8 cellular contexts compared by ENCODE assay signal in the genomic region with DNA sequence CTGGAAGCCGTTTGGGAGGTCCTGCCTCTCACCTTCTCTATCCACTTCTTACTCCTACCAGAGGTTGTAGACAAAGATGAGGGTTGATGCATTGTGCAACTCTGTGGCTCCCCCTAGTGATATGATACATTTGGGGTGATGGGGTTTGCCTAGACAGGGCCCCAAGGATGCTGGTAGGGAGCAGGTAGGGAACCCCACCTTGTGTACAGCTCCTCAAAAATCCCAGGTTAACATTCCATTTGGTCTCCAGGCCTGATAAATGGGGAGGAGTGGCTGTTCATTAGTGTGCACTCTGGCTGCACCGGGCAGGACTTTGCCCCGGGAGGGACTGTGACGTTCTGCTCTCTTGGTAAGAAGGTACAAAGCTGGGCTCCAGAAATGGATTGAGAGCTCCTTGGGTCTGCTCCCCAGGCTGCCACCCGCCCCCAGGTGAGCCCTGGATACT. TPM values are rescaled to one million over a fixed set of nuclear protein-coding genes. Genes with fewer than 3 reads are reported as not detected.
DNase-seq lines count a peak whose midpoint lies in the region; ATAC-seq, FAIRE-seq and TF ChIP-seq lines count a peak whose summit lies in the region.

No MANE protein-coding gene starts in this region.

- no peak for TF ChIP-seq POLR2A in K562 (conservative IDR thresholded peaks at IDR 0.05)

- no peaks in the 10 kb centered on the region for H3K9me1 ChIP-seq in K562 (ENCODE audit: control insufficient read depth, insufficient read depth, low read length)

- no peak overlapping the region for H3K4me3 ChIP-seq in LNCaP clone FGC (ENCODE audit: low read depth, low read length)
- no peak overlapping the region for H3K4me3 ChIP-seq in K562

- no TSS peak for BruUV-seq in K562 (replicated peaks; lab: Mats Ljungman, UMichigan)

- intact Hi-C loops in K562 (cut with micrococcal nuclease), result loop anchor here (1.0 kb wide), 1 partner anchor 100 kb away; no protein-coding TSS in a partner anchor

- H3K9me3 ChIP-seq in K562 (replicated peaks; ENCODE audit: control insufficient read depth, insufficient read depth, low read depth, low read length), result no peaks in the 10 kb centered on the region

- no peak overlapping the region for H3K9ac ChIP-seq in K562 (ENCODE audit: insufficient read depth in 1 of 2, low read depth in 2 of 2, low read length in 2 of 2)

- TF ChIP-seq RAD21 in K562 (CRISPR knock-in tag; conservative IDR thresholded peaks at IDR 0.05 in 1 of 2, IDR thresholded peaks at IDR 0.05 in 1 of 2), result peak in 1 of 2 experiments; percentile 57; a peak in 2 of 4 replicates

- H3K27ac ChIP-seq in K562 (ENCODE audit: extremely low read depth, low read depth, low read length), result no peak overlapping the region

- no peaks in the 10 kb centered on the region; the same call in 2 of the 3 replicates for H3K79me2 ChIP-seq in K562 (ENCODE audit: control insufficient read depth, insufficient read depth, low read length)

- in situ Hi-C loops in K562 (cut with MboI), result no loop called here

- POLR2A ChIA-PET in K562 (lab: Yijun Ruan, JAX), result no interaction called here

- H3K4me2 ChIP-seq in K562 (ENCODE audit: insufficient read depth, low read length), result no peak overlapping the region

- H3K36me3 ChIP-seq in K562 (ENCODE audit: control insufficient read depth, insufficient read depth, low read length), result no peaks in the 10 kb centered on the region

- no peaks in the 10 kb centered on the region for H3K27me3 ChIP-seq in K562 (ENCODE audit: control insufficient read depth in 2 of 2, insufficient read depth in 2 of 2, low read length in 2 of 2)

- H4K20me1 ChIP-seq in K562 (replicated peaks; ENCODE audit: control insufficient read depth, insufficient read depth, low read length), result no peaks in the 10 kb centered on the region

- no peak overlapping the region for H2AFZ ChIP-seq in K562 (ENCODE audit: low read depth, low read length)

- peaks cover 16 to 24% of the 10 kb centered on the region in 2 experiments for H3K4me1 ChIP-seq in K562 (replicated peaks in 1 of 2; ENCODE audit: control insufficient read depth in 2 of 2, insufficient read depth in 2 of 2, low read length in 2 of 2)

- DNase-seq in GDM1 (lab: John Stamatoyannopoulos, UW) (peak; percentile 52), LNCaP clone FGC (ENCODE audit: low read depth) (no peak), K562 (ENCODE audit: extremely low read depth in 1 of 4, low spot score in 3 of 4) (peak in 3 of 4 experiments; percentile 34 to 51 (median 41)), myocyte (ENCODE audit: low read depth) (peak; percentile 14)

- TF ChIP-seq EP300 in K562 (IDR thresholded peaks at IDR 0.05; ENCODE audit: low read length), result no peak

- TF ChIP-seq CTCF in LNCaP clone FGC (IDR thresholded peaks at IDR 0.05; ENCODE audit: control insufficient read depth, extremely low read depth, insufficient read depth) (peak; percentile 67), K562 (IDR thresholded peaks at IDR 0.05 in 2 of 3, conservative IDR thresholded peaks at IDR 0.05 in 1 of 3; ENCODE audit: insufficient read depth in 2 of 3, low read depth in 1 of 3, low read length in 3 of 3) (peak; percentile 55 to 76 (median 58))

- FAIRE-seq in K562 (lab: Jason Lieb, UNC), result peak; percentile 42

- peak; percentile 43 for ATAC-seq in K562
- no peak for ATAC-seq in HG02852 (IDR thresholded peaks at IDR 0.05; ENCODE audit: unreplicated experiment)
- no peak for ATAC-seq in HG03039 (IDR thresholded peaks at IDR 0.05; ENCODE audit: unreplicated experiment)
- no peak for ATAC-seq in HG03442 (IDR thresholded peaks at IDR 0.05; ENCODE audit: unreplicated experiment)
- no peak for ATAC-seq in GM21825 (IDR thresholded peaks at IDR 0.05; ENCODE audit: unreplicated experiment)

- WGBS in K562 (ENCODE audit: insufficient coverage, low coverage, missing lambda C conversion rate), result 64% methylated on average over 5 of the region's 5 CpGs

- CTCF ChIA-PET in K562 (lab: Yijun Ruan, JAX; ENCODE audit: low intra/inter-chr PET ratio), result interaction anchor here (0.7 kb wide), 1 partner anchor 169 kb away, joined by 3 read pairs; no protein-coding TSS in a partner anchor

RNA-seq across cellular contexts. Expression of a gene that starts 19.2 kb away (rescaled TPM):
- 0.65 and 2.4 TPM in 2 replicates for total RNA-seq in K562 (2011; cell fraction: chromatin; rRNA removed; ENCODE audit: low replicate concordance)
- total RNA-seq in K562 (2011; cell fraction: nucleolus; rRNA removed), result 0.50 and 0.79 TPM in 2 replicates
- total RNA-seq in K562 (2011; cell fraction: nucleoplasm; rRNA removed), result 0.53 and 0.95 TPM in 2 replicates
- total RNA-seq in K562 (2014; rRNA removed) (0.45 and 0.59 TPM in 2 replicates), K562 (2014; rRNA removed; fragmentation: Illumina TruSeq; extraction: Trizol) (0.22 and 0.29 TPM in 2 replicates), K562 (2015; rRNA removed; fragmentation: Illumina TruSeq; extraction: Trizol) (0.45 and 0.65 TPM in 2 replicates), K562 (2021) (0.44 and 0.49 TPM in 2 replicates), myocyte (not detected in 2 replicates)
- polyA plus RNA-seq in K562 (2011; rRNA removed) (0.61 and 0.76 TPM in 2 replicates), K562 (2014; fragmentation: Illumina TruSeq; extraction: Trizol) (0.39 and 0.44 TPM in 2 replicates), K562 (2014; fragmentation: Nextera tagmentation; extraction: Ambion mirVana) (under 1 TPM; 0.04 to 0.07 TPM), K562 (2014; rRNA removed) (0.19 and 0.25 TPM in 2 replicates)
- 0.74 and 1.2 TPM in 2 replicates for polyA plus RNA-seq in K562 (2011; cell fraction: cytosol; rRNA removed)
- polyA plus RNA-seq in K562 (2011; cell fraction: nucleus; rRNA removed), result 1.3 and 1.8 TPM in 2 replicates
- polyA plus RNA-seq in K562 (2012), result 0.91 and 2.7 TPM in 2 replicates
- polyA minus RNA-seq in K562 (2011; rRNA and poly(A)+ RNA removed), result 0.25 and 0.48 TPM in 2 replicates
- 1.5 TPM in 1 of 2 replicates, not detected in the other for polyA minus RNA-seq in K562 (2011; cell fraction: cytosol; rRNA and poly(A)+ RNA removed)
- 0.54 TPM in 1 of 2 replicates, not detected in the other for polyA minus RNA-seq in K562 (2011; cell fraction: nucleus; rRNA and poly(A)+ RNA removed)
- polyA plus RNA-seq in myocyte (2012), result not detected

RNA-seq across cellular contexts. Expression of a gene that starts 21.6 kb away (rescaled TPM):
- 0.35 TPM in 1 of 2 replicates, not detected in the other for total RNA-seq in K562 (2011; cell fraction: chromatin; rRNA removed; ENCODE audit: low replicate concordance)
- total RNA-seq in K562 (2011; cell fraction: nucleolus; rRNA removed), result 0.17 TPM in 1 of 2 replicates, not detected in the other
- total RNA-seq in K562 (2011; cell fraction: nucleoplasm; rRNA removed), result not detected in 2 replicates
- total RNA-seq in K562 (2014; rRNA removed) (0.57 and 1.1 TPM in 2 replicates), K562 (2014; rRNA removed; fragmentation: Illumina TruSeq; extraction: Trizol) (0.26 and 0.33 TPM in 2 replicates), K562 (2015; rRNA removed; fragmentation: Illumina TruSeq; extraction: Trizol) (1.8 and 2.2 TPM in 2 replicates), K562 (2021) (0.58 and 0.95 TPM in 2 replicates), myocyte (not detected in 2 replicates)
- polyA plus RNA-seq in K562 (2011; rRNA removed) (0.39 and 1.2 TPM in 2 replicates), K562 (2014; fragmentation: Illumina TruSeq; extraction: Trizol) (0.78 and 0.82 TPM in 2 replicates), K562 (2014; fragmentation: Nextera tagmentation; extraction: Ambion mirVana) (under 1 TPM; 0.10 TPM), K562 (2014; rRNA removed) (0.97 and 1.3 TPM in 2 replicates)
- polyA plus RNA-seq in K562 (2011; cell fraction: cytosol; rRNA removed), result 0.66 and 1.7 TPM in 2 replicates
- polyA plus RNA-seq in K562 (2011; cell fraction: nucleus; rRNA removed), result 0.97 and 2.9 TPM in 2 replicates
- polyA plus RNA-seq in K562 (2012), result 1.9 and 2.9 TPM in 2 replicates
- polyA minus RNA-seq in K562 (2011; rRNA and poly(A)+ RNA removed), result 0.46 and 0.54 TPM in 2 replicates
- polyA minus RNA-seq in K562 (2011; cell fraction: cytosol; rRNA and poly(A)+ RNA removed), result 0.48 and 0.73 TPM in 2 replicates
- polyA minus RNA-seq in K562 (2011; cell fraction: nucleus; rRNA and poly(A)+ RNA removed), result 1.9 TPM in 1 of 2 replicates, not detected in the other
- polyA plus RNA-seq in myocyte (2012), result not detected

RNA-seq across cellular contexts. Expression of a gene that starts 39.3 kb away (rescaled TPM):
- 0.67 and 0.93 TPM in 2 replicates for total RNA-seq in K562 (2011; cell fraction: chromatin; rRNA removed; ENCODE audit: low replicate concordance)
- 0.17 and 0.66 TPM in 2 replicates for total RNA-seq in K562 (2011; cell fraction: nucleolus; rRNA removed)
- 1.0 and 1.4 TPM in 2 replicates for total RNA-seq in K562 (2011; cell fraction: nucleoplasm; rRNA removed)
- total RNA-seq in K562 (2014; rRNA removed), result 0.09 and 0.16 TPM in 2 replicates
- 0.22 TPM in 1 of 2 replicates, not detected in the other for total RNA-seq in K562 (2014; rRNA removed; fragmentation: Illumina TruSeq; extraction: Trizol)
- total RNA-seq in K562 (2015; rRNA removed; fragmentation: Illumina TruSeq; extraction: Trizol), result 0.18 and 0.23 TPM in 2 replicates
- 0.16 and 0.24 TPM in 2 replicates for total RNA-seq in K562 (2021)
- 0.07 and 0.11 TPM in 2 replicates for polyA plus RNA-seq in K562 (2011; rRNA removed)
- polyA plus RNA-seq in K562 (2011; cell fraction: cytosol; rRNA removed), result 0.07 TPM in 1 of 2 replicates, not detected in the other
- polyA plus RNA-seq in K562 (2011; cell fraction: nucleus; rRNA removed), result 0.11 and 0.13 TPM in 2 replicates
- polyA plus RNA-seq in K562 (2012), result 0.06 and 0.13 TPM in 2 replicates
- polyA plus RNA-seq in K562 (2014; fragmentation: Illumina TruSeq; extraction: Trizol), result not detected in 2 replicates
- polyA plus RNA-seq in K562 (2014; fragmentation: Nextera tagmentation; extraction: Ambion mirVana), result under 1 TPM in 1 of 2 experiments, not detected in 1; 0.08 TPM
- polyA plus RNA-seq in K562 (2014; rRNA removed), result not detected in 2 replicates
- 0.60 TPM in 1 of 2 replicates, not detected in the other for polyA minus RNA-seq in K562 (2011; rRNA and poly(A)+ RNA removed)
- not detected in 2 replicates for polyA minus RNA-seq in K562 (2011; cell fraction: cytosol; rRNA and poly(A)+ RNA removed)
- 0.56 TPM in 1 of 2 replicates, not detected in the other for polyA minus RNA-seq in K562 (2011; cell fraction: nucleus; rRNA and poly(A)+ RNA removed)
- not detected in 2 replicates for total RNA-seq in myocyte
- not detected for polyA plus RNA-seq in myocyte (2012)

RNA-seq across cellular contexts. Expression of a gene that starts 48.7 kb away (rescaled TPM):
- total RNA-seq in K562 (2011; cell fraction: chromatin; rRNA removed; ENCODE audit: low replicate concordance), result 0.53 TPM in 1 of 2 replicates, not detected in the other
- 0.26 and 0.67 TPM in 2 replicates for total RNA-seq in K562 (2011; cell fraction: nucleolus; rRNA removed)
- total RNA-seq in K562 (2011; cell fraction: nucleoplasm; rRNA removed), result 0.29 and 1.4 TPM in 2 replicates
- total RNA-seq in K562 (2014; rRNA removed), result 1.7 and 2.0 TPM in 2 replicates
- total RNA-seq in K562 (2014; rRNA removed; fragmentation: Illumina TruSeq; extraction: Trizol), result 0.48 and 0.69 TPM in 2 replicates
- total RNA-seq in K562 (2015; rRNA removed; fragmentation: Illumina TruSeq; extraction: Trizol), result 0.57 and 0.98 TPM in 2 replicates
- total RNA-seq in K562 (2021), result 2.9 and 3.1 TPM in 2 replicates
- polyA plus RNA-seq in K562 (2011; rRNA removed), result 0.35 and 0.38 TPM in 2 replicates
- polyA plus RNA-seq in K562 (2011; cell fraction: cytosol; rRNA removed), result 0.49 and 0.62 TPM in 2 replicates
- 0.41 and 0.44 TPM in 2 replicates for polyA plus RNA-seq in K562 (2011; cell fraction: nucleus; rRNA removed)
- 3.1 and 3.6 TPM in 2 replicates for polyA plus RNA-seq in K562 (2012)
- polyA plus RNA-seq in K562 (2014; fragmentation: Illumina TruSeq; extraction: Trizol), result 3.8 and 5.0 TPM in 2 replicates
- polyA plus RNA-seq in K562 (2014; fragmentation: Nextera tagmentation; extraction: Ambion mirVana), result under 1 TPM; 0.63 to 0.66 TPM
- 0.20 and 0.91 TPM in 2 replicates for polyA plus RNA-seq in K562 (2014; rRNA removed)
- 0.81 and 1.4 TPM in 2 replicates for polyA minus RNA-seq in K562 (2011; rRNA and poly(A)+ RNA removed)
- polyA minus RNA-seq in K562 (2011; cell fraction: cytosol; rRNA and poly(A)+ RNA removed), result 2.7 and 2.8 TPM in 2 replicates
- polyA minus RNA-seq in K562 (2011; cell fraction: nucleus; rRNA and poly(A)+ RNA removed), result 0.13 and 0.33 TPM in 2 replicates
- total RNA-seq in myocyte, result not detected in 2 replicates
- not detected for polyA plus RNA-seq in myocyte (2012)

RNA-seq across cellular contexts. Expression of a gene that starts 51.3 kb away (rescaled TPM):
- not detected in 2 replicates for total RNA-seq in K562 (2011; cell fraction: chromatin; rRNA removed; ENCODE audit: low replicate concordance)
- total RNA-seq in K562 (2011; cell fraction: nucleolus; rRNA removed), result not detected in 2 replicates
- not detected in 2 replicates for total RNA-seq in K562 (2011; cell fraction: nucleoplasm; rRNA removed)
- total RNA-seq in K562 (2014; rRNA removed) (0.29 and 0.45 TPM in 2 replicates), K562 (2014; rRNA removed; fragmentation: Illumina TruSeq; extraction: Trizol) (0.18 TPM in 1 of 2 replicates, not detected in the other), K562 (2015; rRNA removed; fragmentation: Illumina TruSeq; extraction: Trizol) (not detected in 2 replicates), K562 (2021) (not detected in 2 replicates), myocyte (not detected in 2 replicates)
- polyA plus RNA-seq in K562 (2011; rRNA removed) (not detected in 2 replicates), K562 (2014; fragmentation: Illumina TruSeq; extraction: Trizol) (not detected in 2 replicates), K562 (2014; fragmentation: Nextera tagmentation; extraction: Ambion mirVana) (under 1 TPM; 0.07 to 0.18 TPM), K562 (2014; rRNA removed) (0.27 and 0.28 TPM in 2 replicates)
- polyA plus RNA-seq in K562 (2011; cell fraction: cytosol; rRNA removed), result 0.09 TPM in 1 of 2 replicates, not detected in the other
- polyA plus RNA-seq in K562 (2011; cell fraction: nucleus; rRNA removed), result 0.18 TPM in 1 of 2 replicates, not detected in the other
- not detected in 2 replicates for polyA plus RNA-seq in K562 (2012)
- not detected in 2 replicates for polyA minus RNA-seq in K562 (2011; rRNA and poly(A)+ RNA removed)
- polyA minus RNA-seq in K562 (2011; cell fraction: cytosol; rRNA and poly(A)+ RNA removed), result not detected in 2 replicates
- not detected in 2 replicates for polyA minus RNA-seq in K562 (2011; cell fraction: nucleus; rRNA and poly(A)+ RNA removed)
- not detected for polyA plus RNA-seq in myocyte (2012)
